In the genomic region with DNA sequence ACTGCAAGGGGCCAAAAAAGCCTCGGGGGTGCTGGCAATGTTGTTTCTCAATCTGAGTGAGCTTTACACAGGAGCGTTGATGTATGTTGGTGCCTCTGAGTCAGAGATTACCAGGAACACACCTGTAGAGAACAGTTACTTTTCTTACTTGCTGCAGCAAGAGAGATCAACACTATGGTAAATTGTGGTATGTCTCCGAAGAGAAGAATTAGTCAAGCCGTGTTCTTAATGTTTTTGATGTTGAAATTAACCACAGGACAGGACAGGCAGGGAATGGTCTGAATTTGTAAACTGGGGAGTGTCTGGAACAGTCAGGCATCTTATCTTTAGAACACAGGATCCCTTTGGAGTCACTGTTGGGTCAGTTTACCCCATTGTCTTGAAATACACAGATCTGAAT, we compare ENCODE assay signal across 17 cellular contexts.
"Had no signal": no experiment of that assay in that cellular context is flagged by ENCODE, and none has a peak within 500 bp of the region (broad histone marks: within the 10 kb centered on the region; RNA-seq: fewer than 3 reads in every experiment).

No MANE protein-coding gene starts in this region.

- H3K4me1 ChIP-seq: colonic mucosa, lower lobe of right lung, stomach, suprapubic skin, tibial nerve had no signal

- H3K4me3 ChIP-seq: colonic mucosa, dorsolateral prefrontal cortex, lower lobe of right lung, smooth muscle cell, stomach, suprapubic skin, tibial nerve had no signal

- DNase-seq: activated CD4-positive, alpha-beta T cell treated with anti-CD3 and anti-CD28 coated beads, Interleukin-2, amount 10 ng/mL, durations not matched to agents 7 days and 5 days; activated CD4-positive, CD25-positive, alpha-beta regulatory T cell treated with anti-CD3 and anti-CD28 coated beads, Interleukin-2, amount 50 U/mL, for 72 hours; activated CD8-positive, alpha-beta T cell treated with anti-CD3 and anti-CD28 coated beads, Interleukin-2, amount 10 ng/mL, durations not matched to agents 7 days and 5 days; activated T-cell treated with anti-CD3 and anti-CD28 coated beads, Interleukin-2, amount 50 U/mL, for 1 hour; colonic mucosa; dorsolateral prefrontal cortex; effector memory CD8-positive, alpha-beta T cell; lower lobe of right lung; naive thymus-derived CD4-positive, alpha-beta T cell; occipital lobe; posterior cingulate gyrus; stimulated activated CD4-positive, alpha-beta T cell treated with anti-CD3 and anti-CD28 coated beads, Interleukin-15, amount 100 ng/mL, for 24 hours; stomach had no signal

- H3K36me3 ChIP-seq: colonic mucosa, lower lobe of right lung, stomach, suprapubic skin, tibial nerve had no signal

- H3K9me3 ChIP-seq: colonic mucosa, lower lobe of right lung, stomach, suprapubic skin, tibial nerve had no signal

- H3K4me2 ChIP-seq: smooth muscle cell had no signal

- H3K27me3 ChIP-seq: colonic mucosa, dorsolateral prefrontal cortex, stomach, suprapubic skin, tibial nerve had no signal

- H3K27ac ChIP-seq: colonic mucosa, lower lobe of right lung, stomach, suprapubic skin, tibial nerve, VCaP had no signal
